ENCODE assay signal across 8 cellular contexts in genomic region chr12:132761911-132762583, GRCh38. TPM values are rescaled to one million over a fixed set of nuclear protein-coding genes. Genes with fewer than 3 reads are reported as not detected.
DNase-seq lines count a peak whose midpoint lies in the region; ATAC-seq and TF ChIP-seq lines count a peak whose summit lies in the region.

No MANE protein-coding gene starts in this region.

- peak; percentile 90 for ATAC-seq in CD8-positive, alpha-beta T cell
- peak; percentile 77 for ATAC-seq in GM19395 (IDR thresholded peaks at IDR 0.05; ENCODE audit: unreplicated experiment)
- peak; percentile 41 for ATAC-seq in HG03558 (IDR thresholded peaks at IDR 0.05; ENCODE audit: extremely low read depth, unreplicated experiment)

- H3K27ac Mint-ChIP-seq in CD8-positive, alpha-beta T cell, result peak overlapping the region; percentile 86
- no peak overlapping the region for H3K27ac Mint-ChIP-seq in endothelial cell (ENCODE audit: unreplicated experiment)

- no peaks in the 10 kb centered on the region for H3K27me3 ChIP-seq in CD8-positive, alpha-beta T cell (ENCODE audit: insufficient read depth, low read length)

- peak overlapping the region; percentile 66 for H3K4me3 ChIP-seq in CD8-positive, alpha-beta T cell (ENCODE audit: low read depth, low read length)

- peaks cover 18% of the 10 kb centered on the region for H3K4me1 ChIP-seq in CD8-positive, alpha-beta T cell (ENCODE audit: insufficient read depth, low read length)

- peak overlapping the region; percentile 79 for H3K4me3 Mint-ChIP-seq in CD8-positive, alpha-beta T cell
- H3K4me3 Mint-ChIP-seq in endothelial cell (ENCODE audit: unreplicated experiment), result peak overlapping the region; percentile 88

- peaks cover 24% of the 10 kb centered on the region for H3K36me3 Mint-ChIP-seq in CD8-positive, alpha-beta T cell
- peaks cover 12% of the 10 kb centered on the region for H3K36me3 Mint-ChIP-seq in endothelial cell (ENCODE audit: low read depth, unreplicated experiment)

- H3K9me3 ChIP-seq in CD8-positive, alpha-beta T cell (ENCODE audit: low read length), result no peaks in the 10 kb centered on the region

- no peaks in the 10 kb centered on the region for H3K27me3 Mint-ChIP-seq in CD8-positive, alpha-beta T cell (ENCODE audit: low read depth)
- peaks cover 9% of the 10 kb centered on the region for H3K27me3 Mint-ChIP-seq in endothelial cell (ENCODE audit: unreplicated experiment)

- intact Hi-C loops in CD8-positive, alpha-beta T cell (cut with DNase I, micrococcal nuclease), result loop anchor here (1.0 to 10.0 kb wide), 14 partner anchors 9 to 319 kb away; partner anchors contain the start of genes CHFR (in 2 of the 2), GOLGA3 (in 2 of the 2), PGAM5 (in 2 of the 2) and POLE (in 2 of the 2)

- CTCF ChIA-PET in CD8-positive, alpha-beta T cell (lab: Charles Lee), result interaction anchor here (0.6 to 0.8 kb wide), 2 partner anchors 14 to 65 kb away, joined by 3 read pairs; no protein-coding TSS in a partner anchor

- H3K36me3 ChIP-seq in CD8-positive, alpha-beta T cell (ENCODE audit: insufficient read depth, low read length), result no peaks in the 10 kb centered on the region

- no peaks in the 10 kb centered on the region for H3K9me3 Mint-ChIP-seq in CD8-positive, alpha-beta T cell
- H3K9me3 Mint-ChIP-seq in endothelial cell (ENCODE audit: unreplicated experiment), result no peaks in the 10 kb centered on the region

- peaks cover 35% of the 10 kb centered on the region for H3K4me1 Mint-ChIP-seq in CD8-positive, alpha-beta T cell (ENCODE audit: low read depth)
- H3K4me1 Mint-ChIP-seq in endothelial cell (ENCODE audit: unreplicated experiment), result peaks cover 27% of the 10 kb centered on the region

- POLR2A ChIA-PET in CD8-positive, alpha-beta T cell (lab: Charles Lee), result interaction anchor here (0.7 to 1.7 kb wide), 6 partner anchors 9 to 143 kb away, joined by 3 to 4 read pairs (median 4); partner anchors contain the start of gene GOLGA3

- TF ChIP-seq CTCF in CD8-positive, alpha-beta T cell (IDR thresholded peaks at IDR 0.05), result no peak
- TF ChIP-seq CTCF in endothelial cell (IDR thresholded peaks at IDR 0.05; ENCODE audit: unreplicated experiment), result no peak

- peak; percentile 71 to 91 (median 83) for DNase-seq in CD8-positive, alpha-beta T cell
- DNase-seq in NOMO-1 treated with dmso at 0.1 percent for 144 hours (lab: John Stamatoyannopoulos, UW; ENCODE audit: unreplicated experiment), result peak; percentile 85
- DNase-seq in activated CD8-positive, alpha-beta memory T cell treated with anti-CD3 and anti-CD28 coated beads, Interleukin-2, amount 50 U/mL, for 24 hours (ENCODE audit: extremely low read depth), result peak; percentile 28
- peak; percentile 82 for DNase-seq in endothelial cell (ENCODE audit: low spot score)
- peak; percentile 82 for DNase-seq in midbrain (lab: John Stamatoyannopoulos, UW)
- DNase-seq in stimulated activated CD8-positive, alpha-beta memory T cell treated with anti-CD3 and anti-CD28 coated beads, Interleukin-15, amount 100 ng/mL, for 4 hours (ENCODE audit: low read depth in 2 of 2), result peak; percentile 60 to 76

- H3K27ac ChIP-seq in CD8-positive, alpha-beta T cell (ENCODE audit: low read depth, low read length), result peak overlapping the region; percentile 71

RNA-seq across cellular contexts. Expression of gene ANKLE2, which starts 0.4 kb away (rescaled TPM):
- 10 to 100 TPM; 54.7 to 57.9 TPM for total RNA-seq in CD8-positive, alpha-beta T cell
- 96.2 TPM for total RNA-seq in endothelial cell (ENCODE audit: unreplicated experiment)

RNA-seq across cellular contexts. Expression of gene PGAM5, which starts 51.4 kb away (rescaled TPM):
- total RNA-seq in CD8-positive, alpha-beta T cell, result 10 to 100 TPM; 14.7 to 15.7 TPM
- 43.9 TPM for total RNA-seq in endothelial cell (ENCODE audit: unreplicated experiment)

Comparison
In these comparisons a context has a peak if more than half of its experiments do, and no peak if none do; other contexts are left out.
1. Peak in every context shown above with its lines: DNase-seq, ATAC-seq, H3K4me3 ChIP-seq and H3K27ac ChIP-seq.
2. DNase-seq: peak in every context shown above with its lines; median percentile 85 in NOMO-1 treated with dmso at 0.1 percent for 144 hours; 83 in CD8-positive, alpha-beta T cell; 82 in endothelial cell; 82 in midbrain; 68 in stimulated activated CD8-positive, alpha-beta memory T cell treated with anti-CD3 and anti-CD28 coated beads, Interleukin-15, amount 100 ng/mL, for 4 hours; 28 in activated CD8-positive, alpha-beta memory T cell treated with anti-CD3 and anti-CD28 coated beads, Interleukin-2, amount 50 U/mL, for 24 hours.